Comparison of ENCODE assay signal across 8 cellular contexts in the genomic region with DNA sequence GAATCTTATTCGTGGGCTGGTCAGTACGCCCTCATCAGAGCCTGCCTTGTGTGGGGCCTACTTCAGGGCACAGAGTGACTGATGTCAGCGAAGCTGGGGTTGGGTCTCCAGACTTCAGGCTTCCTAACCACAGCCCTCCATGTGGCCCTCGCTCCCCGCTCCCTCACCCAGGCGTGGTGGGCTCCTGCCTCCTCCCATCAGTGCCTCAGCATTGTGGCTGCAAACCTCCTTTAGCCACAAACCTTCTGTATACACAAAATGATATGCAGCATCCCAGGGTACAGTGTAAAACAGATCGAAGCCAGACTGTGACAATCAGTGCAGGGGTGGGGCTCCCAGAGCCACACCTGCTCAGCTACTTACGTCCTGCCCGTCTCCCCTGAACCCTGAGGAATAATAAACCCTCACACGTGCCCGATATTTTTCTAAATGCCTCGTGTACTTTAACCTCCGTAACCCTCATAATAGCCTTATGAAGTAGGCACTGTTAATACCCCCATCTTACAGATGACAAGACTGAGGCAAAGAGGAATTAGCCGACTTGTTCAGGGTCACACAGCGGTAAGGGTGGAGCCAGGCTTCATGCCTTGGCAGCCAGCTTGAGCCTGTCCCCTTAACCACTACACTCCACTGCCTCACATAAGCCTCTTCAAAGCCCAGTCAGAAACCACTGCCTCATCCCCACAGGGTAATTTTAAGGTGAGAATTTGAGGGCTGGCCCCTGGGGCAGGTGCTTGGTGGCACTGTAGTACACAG. TPM values are rescaled to one million over a fixed set of nuclear protein-coding genes. Genes with fewer than 3 reads are reported as not detected.
DNase-seq lines count a peak whose midpoint lies in the region; ATAC-seq and TF ChIP-seq lines count a peak whose summit lies in the region.

No MANE protein-coding gene starts in this region.

- H3K36me3 ChIP-seq in left lung (no peaks in the 10 kb centered on the region), uterus (no peaks in the 10 kb centered on the region)

- H3K9me3 ChIP-seq in left lung (no peaks in the 10 kb centered on the region), uterus (no peaks in the 10 kb centered on the region)

- TF ChIP-seq CTCF in left lung (IDR thresholded peaks at IDR 0.05), result no peak
- no peak for TF ChIP-seq CTCF in uterus (IDR thresholded peaks at IDR 0.05)

- H3K4me3 Mint-ChIP-seq in T-helper 2 cell treated with Interferon-gamma antibody and Interleukin-4, amounts not matched to agents 5 μg/mL and 100 μg/mL, for 36 hours, result peak overlapping the region; percentile 67

- peak overlapping the region; percentile 63 to 95 for H3K27ac ChIP-seq in left lung
- peak overlapping the region; percentile 65 to 82 for H3K27ac ChIP-seq in uterus

- no peaks in the 10 kb centered on the region for H3K27me3 Mint-ChIP-seq in T-helper 2 cell treated with Interferon-gamma antibody and Interleukin-4, amounts not matched to agents 5 μg/mL and 100 μg/mL, for 36 hours (ENCODE audit: low read depth)

- peaks cover 20 to 65% of the 10 kb centered on the region in 2 donors for H3K4me1 ChIP-seq in left lung
- peaks cover 0 to 21% of the 10 kb centered on the region in 2 donors for H3K4me1 ChIP-seq in uterus

- peaks cover 43% of the 10 kb centered on the region for H3K4me1 Mint-ChIP-seq in T-helper 2 cell treated with Interferon-gamma antibody and Interleukin-4, amounts not matched to agents 5 μg/mL and 100 μg/mL, for 36 hours (ENCODE audit: low read depth)

- intact Hi-C loops in left lung (cut with DNase I), result no loop called here
- intact Hi-C loops in uterus (cut with DNase I; ENCODE audit: low total_unique reads), result no loop called here

- H3K27me3 ChIP-seq in left lung (no peaks in the 10 kb centered on the region), uterus (no peaks in the 10 kb centered on the region)

- H3K9me3 Mint-ChIP-seq in T-helper 2 cell treated with Interferon-gamma antibody and Interleukin-4, amounts not matched to agents 5 μg/mL and 100 μg/mL, for 36 hours, result no peaks in the 10 kb centered on the region

- no peaks in the 10 kb centered on the region for H3K36me3 Mint-ChIP-seq in T-helper 2 cell treated with Interferon-gamma antibody and Interleukin-4, amounts not matched to agents 5 μg/mL and 100 μg/mL, for 36 hours (ENCODE audit: low read depth)

- ATAC-seq in GM18907 (IDR thresholded peaks at IDR 0.05; ENCODE audit: unreplicated experiment), result peak; percentile 33
- peak; percentile 17 for ATAC-seq in HG02884 (IDR thresholded peaks at IDR 0.05; ENCODE audit: unreplicated experiment)
- peak; percentile 4 for ATAC-seq in left lung

- peak; percentile 29 for DNase-seq in T-helper 2 cell treated with Interferon-gamma antibody and Interleukin-4, amounts not matched to agents 5 μg/mL and 100 μg/mL, for 36 hours (ENCODE audit: low spot score)
- DNase-seq in left lung, result no peak
- no peak for DNase-seq in uterus
- no peak for DNase-seq in cerebellar nuclear complex (lab: John Stamatoyannopoulos, UW)
- no peak for DNase-seq in HPDE6-E6E7 (ENCODE audit: extremely low spot score)
- DNase-seq in HuH-7.5 (ENCODE audit: low spot score), result no peak

- H3K4me3 ChIP-seq in left lung (no peak overlapping the region), uterus (no peak overlapping the region)

- H3K27ac Mint-ChIP-seq in T-helper 2 cell treated with Interferon-gamma antibody and Interleukin-4, amounts not matched to agents 5 μg/mL and 100 μg/mL, for 36 hours, result peak overlapping the region; percentile 97

- TF ChIP-seq POLR2A in uterus (IDR thresholded peaks at IDR 0.05), result no peak

RNA-seq across cellular contexts. Expression of gene C10orf105, which starts 7.3 kb away (rescaled TPM):
- 1 to 10 TPM in 1 of 2 donors, under 1 TPM in 1; 0.17 to 1.0 TPM for total RNA-seq in left lung
- 1 to 10 TPM in 1 of 4 donors, under 1 TPM in 1, not detected in 2; 0.07 to 1.2 TPM for total RNA-seq in uterus

RNA-seq across cellular contexts. Expression of gene VSIR, which starts 46.5 kb away (rescaled TPM):
- 100 to 1,000 TPM in 1 of 2 donors, 10 to 100 TPM in 1; 46.7 to 133 TPM for total RNA-seq in left lung
- 100 to 1,000 TPM in 1 of 4 donors, 10 to 100 TPM in 3; 18.9 to 127 (median 36.7) TPM for total RNA-seq in uterus
